In genomic region chr22:50274311-50274710, GRCh38 we compare ENCODE assay signal across 9 cellular contexts. TPM values are rescaled to one million over a fixed set of nuclear protein-coding genes. Genes with fewer than 3 reads are reported as not detected.
DNase-seq lines count a peak whose midpoint lies in the region; ATAC-seq, FAIRE-seq and TF ChIP-seq lines count a peak whose summit lies in the region.
"Had no signal": no experiment of that assay in that cellular context is flagged by ENCODE, and none has a peak within 500 bp of the region (broad histone marks: within the 10 kb centered on the region; RNA-seq: fewer than 3 reads in every experiment).

No MANE protein-coding gene starts in this region.

- FAIRE-seq in H1 (lab: Jason Lieb, UNC) = no peak

- no peak for TF ChIP-seq POLR2A in H1 (IDR thresholded peaks at IDR 0.05; ENCODE audit: control extremely low read depth in 1 of 2, low read depth in 2 of 2, low read length in 2 of 2)

- H3K56ac ChIP-seq in H1 (replicated peaks; ENCODE audit: insufficient read length, low read depth, low read length) = no peak overlapping the region

- H3K4me2 ChIP-seq in H1 (ENCODE audit: insufficient read depth in 1 of 2, low read depth in 2 of 2, low read length in 2 of 2) = no peak overlapping the region

- H3K27me3 ChIP-seq in H1 (replicated peaks in 1 of 4; ENCODE audit: control insufficient read depth in 3 of 4, extremely low read depth in 1 of 4, insufficient read depth in 3 of 4, low read length in 3 of 4) = peaks cover 13 to 23% (median 21%) of the 10 kb centered on the region in 4 experiments; a peak in 6 of 7 replicates

- no peak overlapping the region for H3K23ac ChIP-seq in H1 (ENCODE audit: insufficient read length)

- TF ChIP-seq EP300 in H1 (IDR thresholded peaks at IDR 0.05; ENCODE audit: borderline replicate concordance in 1 of 2, low read depth in 2 of 2, low read length in 2 of 2) = no peak

- peak in 1 of 2 experiments; percentile 24; a peak in 1 of 4 replicates for TF ChIP-seq RAD21 in H1 (IDR thresholded peaks at IDR 0.05 in 1 of 2, conservative IDR thresholded peaks at IDR 0.05 in 1 of 2; ENCODE audit: low read depth in 2 of 2, low read length in 2 of 2)

- H3K23me2 ChIP-seq in H1 (ENCODE audit: low read depth, low read length) = peaks cover 11% of the 10 kb centered on the region; the same call in 1 of the 2 replicates

- H3K4me1 ChIP-seq in H1 (replicated peaks in 1 of 4; ENCODE audit: control insufficient read depth in 3 of 4, insufficient read depth in 4 of 4, low read length in 3 of 4) = peaks cover 2 to 13% (median 9%) of the 10 kb centered on the region in 4 experiments; a peak in 6 of 7 replicates

- no peak overlapping the region for H3K9ac ChIP-seq in H1 (replicated peaks in 1 of 4; ENCODE audit: extremely low read depth in 1 of 4, low read depth in 3 of 4, low read length in 3 of 4)

- 98% methylated on average over 5 of the region's 7 CpGs; no CpG with 5 or more reads in 1 of the 2 experiments for WGBS in H1 (ENCODE audit: extremely low coverage in 1 of 2, insufficient coverage in 1 of 2, insufficient read length in 1 of 2, insufficient replicate concordance in 2 of 2, low coverage in 1 of 2, low lambda C conversion rate in 2 of 2, missing lambda C conversion rate in 1 of 2), 2 experiments

- H4K20me1 ChIP-seq in H1 (replicated peaks in 1 of 2; ENCODE audit: control insufficient read depth in 1 of 2, insufficient read depth in 2 of 2, low read length in 2 of 2) = peaks cover 6 to 10% of the 10 kb centered on the region in 2 experiments

- H4K5ac ChIP-seq in H1 (ENCODE audit: insufficient read length, low read depth, low read length) = no peak overlapping the region

- ATAC-seq in HG03442 (IDR thresholded peaks at IDR 0.05; ENCODE audit: unreplicated experiment) (no peak), HG03432 (IDR thresholded peaks at IDR 0.05; ENCODE audit: unreplicated experiment) (no peak), HG02623 (IDR thresholded peaks at IDR 0.05; ENCODE audit: unreplicated experiment) (no peak)
- ATAC-seq: naive thymus-derived CD8-positive, alpha-beta T cell had no signal

- H3K14ac ChIP-seq in H1 (ENCODE audit: insufficient read length) = no peak overlapping the region

- no peak overlapping the region for H2BK20ac ChIP-seq in H1 (ENCODE audit: low read length)

- CTCF ChIA-PET in H1 (lab: Charles Lee; ENCODE audit: partially characterized antibody) = interaction anchor here (0.9 to 6.0 kb wide), 12 partner anchors 12 to 94 kb away, joined by 3 to 39 read pairs (median 5); partner anchors contain the start of genes DENND6B and MAPK12

- no peak overlapping the region for H3K18ac ChIP-seq in H1 (ENCODE audit: extremely low read depth, low read length)

- no peak overlapping the region for H3K4me3 ChIP-seq in H1 (ENCODE audit: extremely low read depth in 1 of 4, insufficient read depth in 2 of 4, low read depth in 3 of 4, low read length in 4 of 4)

- H2BK5ac ChIP-seq in H1 (ENCODE audit: low read depth, low read length) = no peak overlapping the region

- no peak overlapping the region for H2BK15ac ChIP-seq in H1 (ENCODE audit: low read length)

- DNase-seq in DMS53 treated with DMSO at 0.1 percent for 48 hours (lab: John Stamatoyannopoulos, UW; ENCODE audit: unreplicated experiment) (peak; percentile 33), HuH-7 (ENCODE audit: low spot score) (peak; percentile 89), H1 (ENCODE audit: low read depth in 1 of 2, low spot score in 2 of 2) (no peak)

- no peak overlapping the region for H2BK12ac ChIP-seq in H1 (ENCODE audit: low read depth, low read length)

- H3K36me3 ChIP-seq in H1 (ENCODE audit: control insufficient read depth in 2 of 4, insufficient read depth in 4 of 4, low read length in 3 of 4) = peaks cover 11 to 43% (median 32%) of the 10 kb centered on the region in 4 experiments

- TF ChIP-seq CTCF in H1 (IDR thresholded peaks at IDR 0.05; ENCODE audit: control extremely low read depth in 1 of 3, insufficient read depth in 1 of 3, low read depth in 1 of 3, low read length in 3 of 3) = peak; percentile 40 to 53 (median 51)
- TF ChIP-seq CTCF in nephron (IDR thresholded peaks at IDR 0.05; ENCODE audit: unreplicated experiment in 3 of 3) = peak; percentile 22 to 41 (median 34)

- no peak overlapping the region for H2AK5ac ChIP-seq in H1 (ENCODE audit: low read depth, low read length)

- H3K4ac ChIP-seq in H1 (replicated peaks; ENCODE audit: insufficient read length, low read depth, low read length) = no peak overlapping the region

- H4K91ac ChIP-seq in H1 (replicated peaks; ENCODE audit: insufficient read length, low read length) = no peak overlapping the region

- POLR2A ChIA-PET in H1 (lab: Charles Lee; ENCODE audit: partially characterized antibody) = no interaction called here

- peak overlapping the region; percentile 47 for H3K4me3 Mint-ChIP-seq in T-helper 1 cell treated with Interleukin-12 subunit alpha and Interleukin-12 subunit beta and Interleukin-4 antibody, amounts not matched to agents 30 μg/mL and 1 μg/mL, for 36 hours
- H3K4me3 Mint-ChIP-seq in nephron = peak overlapping the region in 2 of 3 experiments; percentile 56 to 59
- H3K4me3 Mint-ChIP-seq: naive thymus-derived CD8-positive, alpha-beta T cell had no signal

- no peak overlapping the region for H2AFZ ChIP-seq in H1 (ENCODE audit: low read length)

- no peak overlapping the region for H3K27ac Mint-ChIP-seq in T-helper 1 cell treated with Interleukin-12 subunit alpha and Interleukin-12 subunit beta and Interleukin-4 antibody, amounts not matched to agents 30 μg/mL and 1 μg/mL, for 36 hours
- H3K27ac Mint-ChIP-seq in nephron = no peak overlapping the region

- H3K9me3 Mint-ChIP-seq in T-helper 1 cell treated with Interleukin-12 subunit alpha and Interleukin-12 subunit beta and Interleukin-4 antibody, amounts not matched to agents 30 μg/mL and 1 μg/mL, for 36 hours = no peaks in the 10 kb centered on the region
- no peaks in the 10 kb centered on the region for H3K9me3 Mint-ChIP-seq in nephron
- H3K9me3 Mint-ChIP-seq: naive thymus-derived CD8-positive, alpha-beta T cell had no signal

- no peaks in the 10 kb centered on the region for H3K79me2 ChIP-seq in H1 (ENCODE audit: control insufficient read depth in 1 of 2, insufficient read depth in 2 of 2, low read length in 2 of 2)

- peaks cover 6% of the 10 kb centered on the region for H3K4me1 Mint-ChIP-seq in T-helper 1 cell treated with Interleukin-12 subunit alpha and Interleukin-12 subunit beta and Interleukin-4 antibody, amounts not matched to agents 30 μg/mL and 1 μg/mL, for 36 hours (ENCODE audit: low read depth)
- H3K4me1 Mint-ChIP-seq in nephron = peaks cover 7% of the 10 kb centered on the region

- H3K36me3 Mint-ChIP-seq in T-helper 1 cell treated with Interleukin-12 subunit alpha and Interleukin-12 subunit beta and Interleukin-4 antibody, amounts not matched to agents 30 μg/mL and 1 μg/mL, for 36 hours (ENCODE audit: low read depth) = no peaks in the 10 kb centered on the region
- H3K36me3 Mint-ChIP-seq in nephron (ENCODE audit: low read depth) = peaks cover 37% of the 10 kb centered on the region
- H3K36me3 Mint-ChIP-seq: naive thymus-derived CD8-positive, alpha-beta T cell had no signal

- H2BK120ac ChIP-seq in H1 (replicated peaks; ENCODE audit: low read depth, low read length) = no peak overlapping the region

- H3K9me3 ChIP-seq in H1 (ENCODE audit: insufficient read depth in 2 of 2, low read depth in 1 of 2, low read length in 1 of 2) = peaks cover 7 to 24% of the 10 kb centered on the region in 2 experiments; a peak in 3 of 4 replicates

- H4K8ac ChIP-seq in H1 (ENCODE audit: extremely low read depth, insufficient read depth, low read length) = no peak overlapping the region

- H3K27ac ChIP-seq in H1 (ENCODE audit: low read depth, low read length) = no peak overlapping the region

- no peaks in the 10 kb centered on the region for H3K79me1 ChIP-seq in H1 (ENCODE audit: low read depth, low read length)

- H3K27me3 Mint-ChIP-seq in T-helper 1 cell treated with Interleukin-12 subunit alpha and Interleukin-12 subunit beta and Interleukin-4 antibody, amounts not matched to agents 30 μg/mL and 1 μg/mL, for 36 hours (ENCODE audit: low read depth) = peaks cover 10% of the 10 kb centered on the region
- H3K27me3 Mint-ChIP-seq in nephron (ENCODE audit: low read depth) = peaks cover 8% of the 10 kb centered on the region

RNA-seq across cellular contexts. Expression of gene MAPK11, which starts 4.1 kb away (rescaled TPM):
- total RNA-seq in H1 (2021; fragmentation: NEBNext Ultra II Directional; extraction: Animal tissue kit (Norgen Biotek cat#: 25700)) = 1.5 TPM in 2 replicates
- polyA plus RNA-seq in H1 (2011; rRNA removed) = 0.70 and 1.5 TPM in 2 replicates
- polyA plus RNA-seq in H1 (2011; cell fraction: cytosol; rRNA removed) = 1.1 TPM
- polyA plus RNA-seq in H1 (2011; cell fraction: nucleus; rRNA removed) = 4.6 TPM
- 0.36 to 1.7 TPM (median 1.1 TPM) in 4 replicates for polyA plus RNA-seq in H1 (2012, experiment 1 of 2)
- polyA plus RNA-seq in H1 (2012, experiment 2 of 2) = 0.45 TPM
- polyA plus RNA-seq in H1 (2013, experiment 1 of 2) = 0.87 TPM
- polyA plus RNA-seq in H1 (2013, experiment 2 of 2) = 0.96 TPM
- 0.57 and 0.68 TPM in 2 replicates for polyA minus RNA-seq in H1 (2011; rRNA and poly(A)+ RNA removed)
- polyA minus RNA-seq in H1 (2011; cell fraction: cytosol; rRNA and poly(A)+ RNA removed) = not detected
- polyA minus RNA-seq in H1 (2011; cell fraction: nucleus; rRNA and poly(A)+ RNA removed) = 1.00 TPM

RNA-seq across cellular contexts. Expression of gene MAPK12, which starts 12.8 kb away (rescaled TPM):
- 15.6 and 20.3 TPM in 2 replicates for total RNA-seq in H1 (2021; fragmentation: NEBNext Ultra II Directional; extraction: Animal tissue kit (Norgen Biotek cat#: 25700))
- 17.3 and 25.9 TPM in 2 replicates for polyA plus RNA-seq in H1 (2011; rRNA removed)
- 24.5 TPM for polyA plus RNA-seq in H1 (2011; cell fraction: cytosol; rRNA removed)
- 83.3 TPM for polyA plus RNA-seq in H1 (2011; cell fraction: nucleus; rRNA removed)
- polyA plus RNA-seq in H1 (2012, experiment 1 of 2) = 13.2 to 20.0 TPM (median 18.2 TPM) in 4 replicates
- 15.2 TPM for polyA plus RNA-seq in H1 (2012, experiment 2 of 2)
- 14.5 TPM for polyA plus RNA-seq in H1 (2013, experiment 1 of 2)
- 11.9 TPM for polyA plus RNA-seq in H1 (2013, experiment 2 of 2)
- 8.8 and 9.6 TPM in 2 replicates for polyA minus RNA-seq in H1 (2011; rRNA and poly(A)+ RNA removed)
- polyA minus RNA-seq in H1 (2011; cell fraction: cytosol; rRNA and poly(A)+ RNA removed) = 11.2 TPM
- polyA minus RNA-seq in H1 (2011; cell fraction: nucleus; rRNA and poly(A)+ RNA removed) = 19.5 TPM

RNA-seq across cellular contexts. Expression of gene HDAC10, which starts 23.2 kb away (rescaled TPM):
- total RNA-seq in H1 (2021; fragmentation: NEBNext Ultra II Directional; extraction: Animal tissue kit (Norgen Biotek cat#: 25700)) = 21.2 and 26.4 TPM in 2 replicates
- polyA plus RNA-seq in H1 (2011; rRNA removed) = 11.2 and 18.8 TPM in 2 replicates
- polyA plus RNA-seq in H1 (2011; cell fraction: cytosol; rRNA removed) = 11.2 TPM
- polyA plus RNA-seq in H1 (2011; cell fraction: nucleus; rRNA removed) = 131 TPM
- 13.3 to 28.3 TPM (median 25.5 TPM) in 4 replicates for polyA plus RNA-seq in H1 (2012, experiment 1 of 2)
- polyA plus RNA-seq in H1 (2012, experiment 2 of 2) = 14.3 TPM
- 11.9 TPM for polyA plus RNA-seq in H1 (2013, experiment 1 of 2)
- 11.8 TPM for polyA plus RNA-seq in H1 (2013, experiment 2 of 2)
- 6.1 and 7.2 TPM in 2 replicates for polyA minus RNA-seq in H1 (2011; rRNA and poly(A)+ RNA removed)
- 11.4 TPM for polyA minus RNA-seq in H1 (2011; cell fraction: cytosol; rRNA and poly(A)+ RNA removed)
- 34.8 TPM for polyA minus RNA-seq in H1 (2011; cell fraction: nucleus; rRNA and poly(A)+ RNA removed)

RNA-seq across cellular contexts. Expression of gene TUBGCP6, which starts 29.5 kb away (rescaled TPM):
- 23.5 and 24.7 TPM in 2 replicates for total RNA-seq in H1 (2021; fragmentation: NEBNext Ultra II Directional; extraction: Animal tissue kit (Norgen Biotek cat#: 25700))
- polyA plus RNA-seq in H1 (2011; rRNA removed) = 24.2 and 33.6 TPM in 2 replicates
- 23.5 TPM for polyA plus RNA-seq in H1 (2011; cell fraction: cytosol; rRNA removed)
- polyA plus RNA-seq in H1 (2011; cell fraction: nucleus; rRNA removed) = 176 TPM
- 18.5 to 28.4 TPM (median 26.1 TPM) in 4 replicates for polyA plus RNA-seq in H1 (2012, experiment 1 of 2)
- 17.2 TPM for polyA plus RNA-seq in H1 (2012, experiment 2 of 2)
- polyA plus RNA-seq in H1 (2013, experiment 1 of 2) = 14.6 TPM
- 13.0 TPM for polyA plus RNA-seq in H1 (2013, experiment 2 of 2)
- polyA minus RNA-seq in H1 (2011; rRNA and poly(A)+ RNA removed) = 14.8 and 14.9 TPM in 2 replicates
- 13.8 TPM for polyA minus RNA-seq in H1 (2011; cell fraction: cytosol; rRNA and poly(A)+ RNA removed)
- polyA minus RNA-seq in H1 (2011; cell fraction: nucleus; rRNA and poly(A)+ RNA removed) = 34.9 TPM

RNA-seq across cellular contexts. Expression of gene PLXNB2, which starts 33.1 kb away (rescaled TPM):
- total RNA-seq in H1 (2021; fragmentation: NEBNext Ultra II Directional; extraction: Animal tissue kit (Norgen Biotek cat#: 25700)) = 92.8 and 106 TPM in 2 replicates
- polyA plus RNA-seq in H1 (2011; rRNA removed) = 58.3 and 83.3 TPM in 2 replicates
- polyA plus RNA-seq in H1 (2011; cell fraction: cytosol; rRNA removed) = 58.5 TPM
- polyA plus RNA-seq in H1 (2011; cell fraction: nucleus; rRNA removed) = 226 TPM
- 63.1 to 97.9 TPM (median 90.3 TPM) in 4 replicates for polyA plus RNA-seq in H1 (2012, experiment 1 of 2)
- 97.7 TPM for polyA plus RNA-seq in H1 (2012, experiment 2 of 2)
- polyA plus RNA-seq in H1 (2013, experiment 1 of 2) = 115 TPM
- 92.5 TPM for polyA plus RNA-seq in H1 (2013, experiment 2 of 2)
- 71.0 and 71.3 TPM in 2 replicates for polyA minus RNA-seq in H1 (2011; rRNA and poly(A)+ RNA removed)
- 70.6 TPM for polyA minus RNA-seq in H1 (2011; cell fraction: cytosol; rRNA and poly(A)+ RNA removed)
- polyA minus RNA-seq in H1 (2011; cell fraction: nucleus; rRNA and poly(A)+ RNA removed) = 62.9 TPM

Comparison
In these comparisons a context has a peak if more than half of its experiments do, and no peak if none do; other contexts are left out.
1. DNase-seq: peak in DMS53 treated with DMSO at 0.1 percent for 48 hours (single experiment) and HuH-7 (single experiment); none in H1 (0 of 2).